In genomic region chr12:121025442-121026226, GRCh38 we compare ENCODE assay signal across 1 cellular context.
TF ChIP-seq lines count a peak whose summit lies in the region.

No MANE protein-coding gene starts in this region.

TF ChIP-seq in H1, 55 proteins besides CTCF, POLR2A, EP300 and RAD21 (continued from another document):
- TF ChIP-seq HDAC6 (IDR thresholded peaks at IDR 0.05; ENCODE audit: low read depth, low read length) (no peak), RXRA (IDR thresholded peaks at IDR 0.05; ENCODE audit: insufficient read depth, low read depth, low read length) (no peak), KDM1A (IDR thresholded peaks at IDR 0.05; ENCODE audit: borderline replicate concordance, low read length) (no peak), KDM4A (IDR thresholded peaks at IDR 0.05; ENCODE audit: low read depth, low read length, severe bottlenecking) (no peak), TBP (IDR thresholded peaks at IDR 0.05; ENCODE audit: low read depth, low read length) (no peak), HDAC2 (IDR thresholded peaks at IDR 0.05; ENCODE audit: borderline replicate concordance in 1 of 2, low read depth in 2 of 2, low read length in 2 of 2) (no peak)
